Comparison of ENCODE assay signal across 8 cellular contexts in the genomic region with DNA sequence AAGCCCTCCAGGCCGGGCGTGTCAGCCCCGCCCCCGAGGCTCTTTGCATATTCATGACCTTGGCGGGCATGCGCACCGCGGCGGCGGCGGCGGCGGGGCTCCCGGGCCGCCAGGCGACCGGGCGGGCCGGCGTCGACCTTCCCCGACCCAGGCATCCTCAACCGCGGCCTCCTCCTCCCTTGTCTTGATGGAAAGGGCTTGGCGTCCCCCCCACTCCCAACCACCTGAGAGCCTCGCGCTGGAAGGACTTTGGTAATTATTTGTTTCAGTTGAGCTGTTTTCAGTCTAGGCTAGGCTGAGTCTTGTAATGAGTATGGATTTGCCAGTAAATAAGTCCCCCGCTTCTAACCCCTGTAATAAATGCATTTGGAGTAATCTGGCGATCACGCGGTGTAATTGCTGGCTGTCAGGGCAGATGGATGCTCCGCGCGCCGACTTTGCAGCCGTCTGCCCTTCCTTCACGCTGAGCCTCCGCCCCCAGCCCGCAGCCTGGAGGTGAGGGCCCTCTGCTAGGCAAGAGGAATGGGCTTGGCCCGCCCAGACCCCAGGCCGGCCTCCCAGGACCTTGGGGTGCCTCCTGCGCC. TPM values are rescaled to one million over a fixed set of nuclear protein-coding genes. Genes with fewer than 3 reads are reported as not detected.
DNase-seq lines count a peak whose midpoint lies in the region; ATAC-seq and TF ChIP-seq lines count a peak whose summit lies in the region.

No MANE protein-coding gene starts in this region.

- H3K9me3 Mint-ChIP-seq in activated CD4-positive, alpha-beta T cell treated with anti-CD3 and anti-CD28 coated beads, Interleukin-2, amount 10 ng/mL, durations not matched to agents 7 days and 5 days, result no peaks in the 10 kb centered on the region

- peak overlapping the region; percentile 63 for H3K9ac ChIP-seq in Karpas-422 (ENCODE audit: low read length)

- no peaks in the 10 kb centered on the region for H3K9me2 ChIP-seq in Karpas-422 (replicated peaks; ENCODE audit: insufficient read depth, low read length)

- POLR2A ChIA-PET in activated CD4-positive, alpha-beta T cell treated with anti-CD3 and anti-CD28 coated beads, Interleukin-2, amount 10 ng/mL, durations not matched to agents 7 days and 5 days (lab: Charles Lee), result interaction anchor here (0.6 kb wide), 1 partner anchor 28 kb away, joined by 3 read pairs; no protein-coding TSS in a partner anchor

- H3K27ac ChIP-seq in Karpas-422 (ENCODE audit: low read length), result no peak overlapping the region

- peak overlapping the region; percentile 49 for H3K4me3 Mint-ChIP-seq in activated CD4-positive, alpha-beta T cell treated with anti-CD3 and anti-CD28 coated beads, Interleukin-2, amount 10 ng/mL, durations not matched to agents 7 days and 5 days

- no peak for TF ChIP-seq CTCF in mucosa of descending colon (IDR thresholded peaks at IDR 0.05)

- peak overlapping the region; percentile 63 for H3K4me2 ChIP-seq in Karpas-422 (ENCODE audit: low read depth, low read length, poor library complexity, severe bottlenecking)

- H3K4me3 ChIP-seq in Karpas-422 (ENCODE audit: low read length) (peak overlapping the region; percentile 52), mucosa of descending colon (no peak overlapping the region)

- no peaks in the 10 kb centered on the region for H3K36me3 Mint-ChIP-seq in activated CD4-positive, alpha-beta T cell treated with anti-CD3 and anti-CD28 coated beads, Interleukin-2, amount 10 ng/mL, durations not matched to agents 7 days and 5 days (ENCODE audit: low read depth)

- H3K36me3 ChIP-seq in Karpas-422 (ENCODE audit: insufficient read depth, low read length) (no peaks in the 10 kb centered on the region), mucosa of descending colon (ENCODE audit: low read depth) (no peaks in the 10 kb centered on the region)

- no peaks in the 10 kb centered on the region for H3K27me3 ChIP-seq in Karpas-422 (ENCODE audit: low read length)

- DNase-seq in COR-L47 (lab: John Stamatoyannopoulos, UW), result peak; percentile 79
- peak; percentile 89 for DNase-seq in Karpas-422
- DNase-seq in activated CD4-positive, alpha-beta T cell treated with anti-CD3 and anti-CD28 coated beads, Interleukin-2, amount 10 ng/mL, durations not matched to agents 7 days and 5 days, result peak; percentile 62
- peak; percentile 85 for DNase-seq in ecto neural progenitor cell (ENCODE audit: low spot score)
- DNase-seq in mucosa of descending colon, result peak in 2 of 3 donors; percentile 35 to 52
- peak; percentile 78 for DNase-seq in stimulated activated CD8-positive, alpha-beta memory T cell treated with anti-CD3 and anti-CD28 coated beads, Interleukin-4, amount 100 ng/mL, for 48 hours
- no peak for DNase-seq in HCEC 1CT

- peaks cover 11% of the 10 kb centered on the region for H3K4me1 ChIP-seq in Karpas-422 (ENCODE audit: low read length)
- no peaks in the 10 kb centered on the region for H3K4me1 ChIP-seq in mucosa of descending colon (ENCODE audit: low read depth)

- H2AFZ ChIP-seq in Karpas-422 (ENCODE audit: low read length), result peak overlapping the region; percentile 88; the same call in 1 of the 2 replicates

- H3K27me3 Mint-ChIP-seq in activated CD4-positive, alpha-beta T cell treated with anti-CD3 and anti-CD28 coated beads, Interleukin-2, amount 10 ng/mL, durations not matched to agents 7 days and 5 days, result peaks cover 15% of the 10 kb centered on the region

- ATAC-seq in mucosa of descending colon (peak; percentile 53), GM18861 (IDR thresholded peaks at IDR 0.05; ENCODE audit: unreplicated experiment) (no peak)

- H4K20me1 ChIP-seq in Karpas-422 (ENCODE audit: insufficient read depth, low read depth, low read length), result peaks cover 6% of the 10 kb centered on the region; the same call in 1 of the 2 replicates

- peaks cover 5% of the 10 kb centered on the region for H3K4me1 Mint-ChIP-seq in activated CD4-positive, alpha-beta T cell treated with anti-CD3 and anti-CD28 coated beads, Interleukin-2, amount 10 ng/mL, durations not matched to agents 7 days and 5 days

- H3K9me3 ChIP-seq in Karpas-422 (ENCODE audit: low read length) (no peaks in the 10 kb centered on the region), mucosa of descending colon (no peaks in the 10 kb centered on the region)

- CTCF ChIA-PET in activated CD4-positive, alpha-beta T cell treated with anti-CD3 and anti-CD28 coated beads, Interleukin-2, amount 10 ng/mL, durations not matched to agents 7 days and 5 days (lab: Charles Lee), result interaction anchor here (0.6 to 0.8 kb wide), 3 partner anchors 16 to 296 kb away, joined by 3 read pairs; no protein-coding TSS in a partner anchor

- intact Hi-C loops in mucosa of descending colon (cut with DNase I, micrococcal nuclease), result no loop called here

- H3K79me2 ChIP-seq in Karpas-422 (ENCODE audit: low read length), result no peaks in the 10 kb centered on the region

- no peak overlapping the region for H3K27ac Mint-ChIP-seq in activated CD4-positive, alpha-beta T cell treated with anti-CD3 and anti-CD28 coated beads, Interleukin-2, amount 10 ng/mL, durations not matched to agents 7 days and 5 days

RNA-seq across cellular contexts. Expression of gene FLRT1, which starts 25.2 kb away (rescaled TPM):
- total RNA-seq in Karpas-422 (2014; rRNA removed; shearing (Covaris generic); ENCODE audit: low replicate concordance), result not detected in 2 replicates
- not detected for total RNA-seq in activated CD4-positive, alpha-beta T cell treated with anti-CD3 and anti-CD28 coated beads, Interleukin-2, amount 10 ng/mL, durations not matched to agents 7 days and 5 days
- 1 to 10 TPM in 1 of 3 donors, under 1 TPM in 2; 0.31 to 8.9 (median 0.38) TPM for total RNA-seq in mucosa of descending colon
